Comparison of ENCODE assay signal across 1 cellular context in the genomic region with DNA sequence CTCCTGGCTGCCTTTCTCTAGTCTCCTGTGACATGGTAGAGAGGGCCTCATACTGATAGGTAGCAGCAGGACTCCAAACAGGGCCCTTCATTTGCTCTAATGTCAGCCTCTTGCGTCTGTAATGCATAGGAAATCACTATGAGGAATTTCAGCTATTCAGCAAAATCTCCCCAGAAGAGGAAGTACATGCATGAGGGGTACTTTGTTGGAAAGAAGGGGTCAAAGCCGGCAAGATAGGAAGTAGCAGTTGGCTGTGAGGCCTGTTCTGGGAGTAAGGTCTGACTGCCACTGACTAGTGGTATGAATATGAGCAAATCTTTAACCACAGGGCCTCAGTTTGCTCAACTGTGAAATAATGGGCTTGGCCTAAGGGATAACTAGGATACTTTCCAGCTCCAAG.
TF ChIP-seq lines count a peak whose summit lies in the region.

No MANE protein-coding gene starts in this region.

TF ChIP-seq in GM23338, 12 proteins besides CTCF, POLR2A, EP300 and RAD21 (continued from another document):
- TF ChIP-seq, protein P1, sequence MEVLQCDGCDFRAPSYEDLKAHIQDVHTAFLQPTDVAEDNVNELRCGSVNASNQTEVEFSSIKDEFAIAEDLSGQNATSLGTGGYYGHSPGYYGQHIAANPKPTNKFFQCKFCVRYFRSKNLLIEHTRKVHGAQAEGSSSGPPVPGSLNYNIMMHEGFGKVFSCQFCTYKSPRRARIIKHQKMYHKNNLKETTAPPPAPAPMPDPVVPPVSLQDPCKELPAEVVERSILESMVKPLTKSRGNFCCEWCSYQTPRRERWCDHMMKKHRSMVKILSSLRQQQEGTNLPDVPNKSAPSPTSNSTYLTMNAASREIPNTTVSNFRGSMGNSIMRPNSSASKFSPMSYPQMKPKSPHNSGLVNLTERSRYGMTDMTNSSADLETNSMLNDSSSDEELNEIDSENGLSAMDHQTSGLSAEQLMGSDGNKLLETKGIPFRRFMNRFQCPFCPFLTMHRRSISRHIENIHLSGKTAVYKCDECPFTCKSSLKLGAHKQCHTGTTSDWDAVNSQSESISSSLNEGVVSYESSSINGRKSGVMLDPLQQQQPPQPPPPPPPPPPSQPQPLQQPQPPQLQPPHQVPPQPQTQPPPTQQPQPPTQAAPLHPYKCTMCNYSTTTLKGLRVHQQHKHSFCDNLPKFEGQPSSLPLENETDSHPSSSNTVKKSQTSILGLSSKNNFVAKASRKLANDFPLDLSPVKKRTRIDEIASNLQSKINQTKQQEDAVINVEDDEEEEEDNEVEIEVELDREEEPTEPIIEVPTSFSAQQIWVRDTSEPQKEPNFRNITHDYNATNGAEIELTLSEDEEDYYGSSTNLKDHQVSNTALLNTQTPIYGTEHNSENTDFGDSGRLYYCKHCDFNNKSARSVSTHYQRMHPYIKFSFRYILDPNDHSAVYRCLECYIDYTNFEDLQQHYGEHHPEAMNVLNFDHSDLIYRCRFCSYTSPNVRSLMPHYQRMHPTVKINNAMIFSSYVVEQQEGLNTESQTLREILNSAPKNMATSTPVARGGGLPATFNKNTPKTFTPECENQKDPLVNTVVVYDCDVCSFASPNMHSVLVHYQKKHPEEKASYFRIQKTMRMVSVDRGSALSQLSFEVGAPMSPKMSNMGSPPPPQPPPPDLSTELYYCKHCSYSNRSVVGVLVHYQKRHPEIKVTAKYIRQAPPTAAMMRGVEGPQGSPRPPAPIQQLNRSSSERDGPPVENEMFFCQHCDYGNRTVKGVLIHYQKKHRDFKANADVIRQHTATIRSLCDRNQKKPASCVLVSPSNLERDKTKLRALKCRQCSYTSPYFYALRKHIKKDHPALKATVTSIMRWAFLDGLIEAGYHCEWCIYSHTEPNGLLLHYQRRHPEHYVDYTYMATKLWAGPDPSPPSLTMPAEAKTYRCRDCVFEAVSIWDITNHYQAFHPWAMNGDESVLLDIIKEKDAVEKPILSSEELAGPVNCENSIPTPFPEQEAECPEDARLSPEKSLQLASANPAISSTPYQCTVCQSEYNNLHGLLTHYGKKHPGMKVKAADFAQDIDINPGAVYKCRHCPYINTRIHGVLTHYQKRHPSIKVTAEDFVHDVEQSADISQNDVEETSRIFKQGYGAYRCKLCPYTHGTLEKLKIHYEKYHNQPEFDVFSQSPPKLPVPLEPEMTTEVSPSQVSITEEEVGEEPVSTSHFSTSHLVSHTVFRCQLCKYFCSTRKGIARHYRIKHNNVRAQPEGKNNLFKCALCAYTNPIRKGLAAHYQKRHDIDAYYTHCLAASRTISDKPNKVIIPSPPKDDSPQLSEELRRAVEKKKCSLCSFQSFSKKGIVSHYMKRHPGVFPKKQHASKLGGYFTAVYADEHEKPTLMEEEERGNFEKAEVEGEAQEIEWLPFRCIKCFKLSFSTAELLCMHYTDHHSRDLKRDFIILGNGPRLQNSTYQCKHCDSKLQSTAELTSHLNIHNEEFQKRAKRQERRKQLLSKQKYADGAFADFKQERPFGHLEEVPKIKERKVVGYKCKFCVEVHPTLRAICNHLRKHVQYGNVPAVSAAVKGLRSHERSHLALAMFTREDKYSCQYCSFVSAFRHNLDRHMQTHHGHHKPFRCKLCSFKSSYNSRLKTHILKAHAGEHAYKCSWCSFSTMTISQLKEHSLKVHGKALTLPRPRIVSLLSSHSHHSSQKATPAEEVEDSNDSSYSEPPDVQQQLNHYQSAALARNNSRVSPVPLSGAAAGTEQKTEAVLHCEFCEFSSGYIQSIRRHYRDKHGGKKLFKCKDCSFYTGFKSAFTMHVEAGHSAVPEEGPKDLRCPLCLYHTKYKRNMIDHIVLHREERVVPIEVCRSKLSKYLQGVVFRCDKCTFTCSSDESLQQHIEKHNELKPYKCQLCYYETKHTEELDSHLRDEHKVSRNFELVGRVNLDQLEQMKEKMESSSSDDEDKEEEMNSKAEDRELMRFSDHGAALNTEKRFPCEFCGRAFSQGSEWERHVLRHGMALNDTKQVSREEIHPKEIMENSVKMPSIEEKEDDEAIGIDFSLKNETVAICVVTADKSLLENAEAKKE (CRISPR knock-in tag; IDR thresholded peaks at IDR 0.05): no peak
TF ChIP-seq in GM23338: peak in this region for 0.
